18 cellular contexts compared by ENCODE assay signal in genomic region chr15:76998661-76999285, GRCh38. TPM values are rescaled to one million over a fixed set of nuclear protein-coding genes. Genes with fewer than 3 reads are reported as not detected.
A peak's percentile ranks its signal among the peaks of the same experiment; 100 is the strongest.
DNase-seq lines count a peak whose midpoint lies in the region; ATAC-seq, FAIRE-seq and TF ChIP-seq lines count a peak whose summit lies in the region.
"Had no signal": no experiment of that assay in that cellular context is flagged by ENCODE, and none has a peak within 500 bp of the region (broad histone marks: within the 10 kb centered on the region; RNA-seq: fewer than 3 reads in every experiment).

No MANE protein-coding gene starts in this region.

- TF ChIP-seq CTCF in left ventricle myocardium inferior (IDR thresholded peaks at IDR 0.05; ENCODE audit: borderline replicate concordance) (no peak), RWPE2 (IDR thresholded peaks at IDR 0.05; ENCODE audit: poor library complexity, severe bottlenecking) (no peak), chondrocyte (IDR thresholded peaks at IDR 0.05) (no peak), upper lobe of right lung (IDR thresholded peaks at IDR 0.05) (no peak)

- H3K4me1 ChIP-seq in left ventricle myocardium inferior (peaks cover 22% of the 10 kb centered on the region), RWPE2 (ENCODE audit: insufficient read depth, poor library complexity, severe bottlenecking) (peaks cover 20% of the 10 kb centered on the region), upper lobe of right lung (peaks cover 5% of the 10 kb centered on the region)

- peak; percentile 44 for FAIRE-seq in urothelium cell line (lab: Jason Lieb, UNC)
- FAIRE-seq: colon, frontal cortex, pancreas had no signal

- ATAC-seq in Right ventricle myocardium superior (ENCODE audit: poor library complexity): no peak
- no peak for ATAC-seq in RWPE2 (ENCODE audit: low read depth)
- no peak for ATAC-seq in upper lobe of right lung
- ATAC-seq: pancreas had no signal

- no peak overlapping the region for H3K27ac ChIP-seq in left ventricle myocardium inferior (replicated peaks)
- no peak overlapping the region for H3K27ac ChIP-seq in RWPE2 (ENCODE audit: poor library complexity, severe bottlenecking)
- no peak overlapping the region for H3K27ac ChIP-seq in upper lobe of right lung
- H3K27ac ChIP-seq: pancreas, tibial artery, WERI-Rb-1 had no signal

- no peak overlapping the region for H3K27ac Mint-ChIP-seq in chondrocyte (ENCODE audit: unreplicated experiment)

- H3K36me3 ChIP-seq in left ventricle myocardium inferior (no peaks in the 10 kb centered on the region), RWPE2 (ENCODE audit: low read depth) (no peaks in the 10 kb centered on the region), upper lobe of right lung (no peaks in the 10 kb centered on the region)
- H3K36me3 ChIP-seq: ascending aorta, pancreas, Peyer's patch, tibial artery, WERI-Rb-1 had no signal

- H3K4me1 Mint-ChIP-seq in chondrocyte (ENCODE audit: low read depth): peaks cover 3% of the 10 kb centered on the region

- H3K36me3 Mint-ChIP-seq in chondrocyte (ENCODE audit: low read depth): no peaks in the 10 kb centered on the region

- intact Hi-C loops in Right ventricle myocardium superior (cut with DNase I): no loop called here
- intact Hi-C loops in left ventricle myocardium inferior (cut with micrococcal nuclease): no loop called here
- intact Hi-C loops in upper lobe of right lung (cut with DNase I): no loop called here

- no peaks in the 10 kb centered on the region for H3K9me3 Mint-ChIP-seq in chondrocyte (ENCODE audit: low read depth)

- H3K27me3 ChIP-seq in left ventricle myocardium inferior (ENCODE audit: low read depth) (no peaks in the 10 kb centered on the region), RWPE2 (ENCODE audit: insufficient read depth, poor library complexity, severe bottlenecking) (no peaks in the 10 kb centered on the region), upper lobe of right lung (no peaks in the 10 kb centered on the region)
- H3K27me3 ChIP-seq: ascending aorta, pancreas, Peyer's patch, tibial artery had no signal

- no peaks in the 10 kb centered on the region for H3K27me3 Mint-ChIP-seq in chondrocyte (ENCODE audit: low read depth)

- no peak overlapping the region for H3K4me3 Mint-ChIP-seq in chondrocyte (ENCODE audit: unreplicated experiment)

- DNase-seq in Right ventricle myocardium superior (peak; percentile 10), left ventricle myocardium inferior (no peak), RWPE2 (ENCODE audit: low spot score) (peak; percentile 43), chondrocyte (ENCODE audit: low spot score) (peak; percentile 27), urothelium cell line (ENCODE audit: low spot score) (no peak), putamen (ENCODE audit: low spot score) (no peak), upper lobe of right lung (no peak), AG08395 (ENCODE audit: low spot score) (no peak)
- DNase-seq: NCI-H1092, NCI-H69, WERI-Rb-1 had no signal

- H3K9me3 ChIP-seq in left ventricle myocardium inferior (replicated peaks) (no peaks in the 10 kb centered on the region), RWPE2 (ENCODE audit: severe bottlenecking) (no peaks in the 10 kb centered on the region), upper lobe of right lung (no peaks in the 10 kb centered on the region)
- H3K9me3 ChIP-seq: ascending aorta, pancreas, Peyer's patch, tibial artery had no signal

- H3K4me3 ChIP-seq in left ventricle myocardium inferior (no peak overlapping the region), RWPE2 (ENCODE audit: severe bottlenecking) (no peak overlapping the region), upper lobe of right lung (no peak overlapping the region)
- H3K4me3 ChIP-seq: ascending aorta, pancreas, Peyer's patch, skin epidermis, tibial artery had no signal

RNA-seq across cellular contexts. Expression of gene PSTPIP1, which starts 3.8 kb away (rescaled TPM):
- 5.0 TPM for total RNA-seq in Right ventricle myocardium superior
- total RNA-seq in left ventricle myocardium inferior: 3.5 TPM
- total RNA-seq in chondrocyte: not detected in 3 replicates
- 16.0 TPM for total RNA-seq in upper lobe of right lung

Comparison
In these comparisons a context has a peak if more than half of its experiments do, and no peak if none do; other contexts are left out.
1. DNase-seq: peak in Right ventricle myocardium superior (single experiment), RWPE2 (single experiment) and chondrocyte (single experiment); none in left ventricle myocardium inferior (single experiment), urothelium cell line (single experiment), putamen (single experiment), upper lobe of right lung (single experiment) and AG08395 (single experiment).